In the genomic region with DNA sequence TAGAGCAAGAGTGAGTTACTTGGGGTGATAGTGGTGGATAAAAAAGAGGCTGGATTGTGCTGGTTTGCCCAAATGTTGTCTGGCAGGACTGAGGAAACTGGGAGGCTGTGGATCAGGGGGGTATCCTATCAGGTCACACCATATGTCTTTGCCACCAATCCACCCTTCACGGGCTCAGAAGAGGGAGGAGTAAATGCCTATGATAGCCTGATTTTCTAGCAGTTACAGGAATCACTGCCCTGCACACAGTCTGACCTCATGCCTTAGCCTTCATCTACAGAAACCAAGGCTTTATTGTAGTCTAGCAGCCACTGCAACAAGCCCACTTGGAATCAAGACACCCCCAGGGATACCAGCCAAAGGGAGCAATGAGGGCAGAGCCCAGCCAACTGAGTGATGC, we compare ENCODE assay signal across 30 cellular contexts.
"Had no signal": no experiment of that assay in that cellular context is flagged by ENCODE, and none has a peak within 500 bp of the region (broad histone marks: within the 10 kb centered on the region; RNA-seq: fewer than 3 reads in every experiment).

No MANE protein-coding gene starts in this region.

- H3K27ac Mint-ChIP-seq: activated CD4-positive, alpha-beta memory T cell treated with anti-CD3 and anti-CD28 coated beads for 36 hours; activated CD4-positive, alpha-beta T cell treated with anti-CD3 and anti-CD28 coated beads for 36 hours; activated CD4-positive, alpha-beta T cell treated with anti-CD3 and anti-CD28 coated beads, Interleukin-2, amount 10 ng/mL, durations not matched to agents 24 days and 14 days; activated naive CD8-positive, alpha-beta T cell; activated T-cell treated with anti-CD3 and anti-CD28 coated beads, Interleukin-2, amount 50 U/mL, for 24 hours; activated T-cell treated with anti-CD3 and anti-CD28 coated beads, Interleukin-2, amount 50 U/mL, for 72 hours; dendritic cell treated with granulocyte-macrophage colony-stimulating factor and Interleukin-4, amounts not matched to agents 40 ng/mL and 50 ng/mL, for 4 days; endodermal cell had no signal

- DNase-seq: activated CD4-positive, alpha-beta memory T cell treated with anti-CD3 and anti-CD28 coated beads for 36 hours; activated CD4-positive, alpha-beta T cell treated with anti-CD3 and anti-CD28 coated beads for 36 hours; activated CD4-positive, alpha-beta T cell treated with anti-CD3 and anti-CD28 coated beads, Interleukin-2, amount 10 ng/mL, durations not matched to agents 24 days and 14 days; activated CD4-positive, CD25-positive, alpha-beta regulatory T cell; activated CD4-positive, CD25-positive, alpha-beta regulatory T cell treated with anti-CD3 and anti-CD28 coated beads, Interleukin-2, amount 50 U/mL, for 72 hours; activated CD8-positive, alpha-beta memory T cell treated with anti-CD3 and anti-CD28 coated beads, Interleukin-2, amount 50 U/mL, for 48 hours; activated effector memory CD4-positive, alpha-beta T cell treated with Interleukin-2 at 50 U/mL for 16 hours; activated gamma-delta T cell treated with Interleukin-2 at 50 U/mL for 16 hours; activated naive CD4-positive, alpha-beta T cell treated with anti-CD3 and anti-CD28 coated beads, Interleukin-2, amount 50 U/mL, for 16 hours; activated naive CD4-positive, alpha-beta T cell treated with Interleukin-2 at 50 U/mL for 16 hours; activated T-cell treated with anti-CD3 and anti-CD28 coated beads for 4 hours; activated T-cell treated with anti-CD3 and anti-CD28 coated beads, Interleukin-2, amount 50 U/mL, for 24 hours; activated T-cell treated with anti-CD3 and anti-CD28 coated beads, Interleukin-2, amount 50 U/mL, for 72 hours; amniotic stem cell; anterior cingulate cortex; brain microvascular endothelial cell; dorsolateral prefrontal cortex; effector memory CD4-positive, alpha-beta T cell; endodermal cell; esophagus squamous epithelium; foreskin melanocyte; heart right ventricle; T-helper 2 cell had no signal

- H3K36me3 Mint-ChIP-seq: activated CD4-positive, alpha-beta memory T cell treated with anti-CD3 and anti-CD28 coated beads for 36 hours; activated naive CD8-positive, alpha-beta T cell had no signal

- H3K9me3 ChIP-seq: esophagus squamous epithelium, gastroesophageal sphincter, heart right ventricle had no signal

- H3K4me3 Mint-ChIP-seq: activated CD4-positive, alpha-beta memory T cell treated with anti-CD3 and anti-CD28 coated beads for 36 hours; activated CD4-positive, alpha-beta T cell treated with anti-CD3 and anti-CD28 coated beads for 36 hours; activated CD4-positive, alpha-beta T cell treated with anti-CD3 and anti-CD28 coated beads, Interleukin-2, amount 10 ng/mL, durations not matched to agents 24 days and 14 days; activated naive CD8-positive, alpha-beta T cell; activated T-cell treated with anti-CD3 and anti-CD28 coated beads, Interleukin-2, amount 50 U/mL, for 24 hours; activated T-cell treated with anti-CD3 and anti-CD28 coated beads, Interleukin-2, amount 50 U/mL, for 72 hours; central memory CD8-positive, alpha-beta T cell; dendritic cell treated with granulocyte-macrophage colony-stimulating factor and Interleukin-4, amounts not matched to agents 40 ng/mL and 50 ng/mL, for 4 days; endodermal cell had no signal

- H3K4me1 ChIP-seq: gastroesophageal sphincter had no signal

- H3K27ac ChIP-seq: brain microvascular endothelial cell, coronary artery, esophagus squamous epithelium, gastroesophageal sphincter, heart right ventricle had no signal

- FAIRE-seq: astrocyte, bronchial epithelial cell had no signal

- H3K27me3 Mint-ChIP-seq: activated CD4-positive, alpha-beta T cell treated with anti-CD3 and anti-CD28 coated beads for 36 hours; activated T-cell treated with anti-CD3 and anti-CD28 coated beads, Interleukin-2, amount 50 U/mL, for 24 hours; central memory CD8-positive, alpha-beta T cell had no signal

- H3K27me3 ChIP-seq: brain microvascular endothelial cell, dorsolateral prefrontal cortex, esophagus squamous epithelium, heart right ventricle had no signal

- ATAC-seq: activated CD4-positive, alpha-beta T cell treated with anti-CD3 and anti-CD28 coated beads for 36 hours; activated T-cell treated with anti-CD3 and anti-CD28 coated beads, Interleukin-2, amount 50 U/mL, for 72 hours; gastroesophageal sphincter; heart right ventricle had no signal

- H3K9me3 Mint-ChIP-seq: activated CD4-positive, alpha-beta memory T cell treated with anti-CD3 and anti-CD28 coated beads for 36 hours; activated CD4-positive, alpha-beta T cell treated with anti-CD3 and anti-CD28 coated beads, Interleukin-2, amount 10 ng/mL, durations not matched to agents 24 days and 14 days; activated T-cell treated with anti-CD3 and anti-CD28 coated beads, Interleukin-2, amount 50 U/mL, for 24 hours; activated T-cell treated with anti-CD3 and anti-CD28 coated beads, Interleukin-2, amount 50 U/mL, for 72 hours; central memory CD8-positive, alpha-beta T cell; dendritic cell treated with granulocyte-macrophage colony-stimulating factor and Interleukin-4, amounts not matched to agents 40 ng/mL and 50 ng/mL, for 4 days; endodermal cell had no signal

- H3K4me1 Mint-ChIP-seq: central memory CD8-positive, alpha-beta T cell had no signal
